Comparison of ENCODE assay signal across 18 cellular contexts in genomic region chr16:28196331-28196987, GRCh38. TPM values are rescaled to one million over a fixed set of nuclear protein-coding genes. Genes with fewer than 3 reads are reported as not detected.
DNase-seq lines count a peak whose midpoint lies in the region; ATAC-seq and TF ChIP-seq lines count a peak whose summit lies in the region.
"Had no signal": no experiment of that assay in that cellular context is flagged by ENCODE, and none has a peak within 500 bp of the region (broad histone marks: within the 10 kb centered on the region; RNA-seq: fewer than 3 reads in every experiment).

No MANE protein-coding gene starts in this region.

- H3K36me3 Mint-ChIP-seq in activated T-cell treated with anti-CD3 and anti-CD28 coated beads, Interleukin-2, amount 50 U/mL, for 24 hours (ENCODE audit: low read depth), result peaks cover 83% of the 10 kb centered on the region
- H3K36me3 Mint-ChIP-seq in stimulated activated effector memory CD8-positive, alpha-beta T cell treated with anti-CD3 and anti-CD28 coated beads, Interleukin-12 subunit alpha, Interleukin-12 subunit beta, amount 100 ng/mL, for 72 hours, result peaks cover 66% of the 10 kb centered on the region

- H3K4me3 ChIP-seq in SK-N-MC (no peak overlapping the region), thyroid gland (replicated peaks in 1 of 3) (no peak overlapping the region)
- H3K4me3 ChIP-seq in effector memory CD4-positive, alpha-beta T cell (ENCODE audit: insufficient read depth, low read depth, low read length, poor library complexity, severe bottlenecking), result no peak overlapping the region
- H3K4me3 ChIP-seq: body of pancreas, gastrocnemius medialis, pancreas, smooth muscle cell had no signal

- no peaks in the 10 kb centered on the region for H3K9me3 Mint-ChIP-seq in activated T-cell treated with anti-CD3 and anti-CD28 coated beads, Interleukin-2, amount 50 U/mL, for 24 hours
- H3K9me3 Mint-ChIP-seq in stimulated activated effector memory CD8-positive, alpha-beta T cell treated with anti-CD3 and anti-CD28 coated beads, Interleukin-12 subunit alpha, Interleukin-12 subunit beta, amount 100 ng/mL, for 72 hours, result no peaks in the 10 kb centered on the region
- H3K9me3 Mint-ChIP-seq: endodermal cell had no signal

- WGBS in thyroid gland, 2 donors, result 91 to 92% methylated on average over 5 of the region's 5 CpGs

- H3K36me3 ChIP-seq in SK-N-MC (ENCODE audit: insufficient read depth, low read length) (peaks cover 26% of the 10 kb centered on the region), thyroid gland (no peaks in the 10 kb centered on the region)
- peaks cover 16% of the 10 kb centered on the region for H3K36me3 ChIP-seq in effector memory CD4-positive, alpha-beta T cell (ENCODE audit: control insufficient read depth, insufficient read depth, low read length)
- H3K36me3 ChIP-seq: pancreas had no signal

- no peak for DNase-seq in activated T-cell treated with anti-CD3 and anti-CD28 coated beads, Interleukin-2, amount 50 U/mL, for 24 hours
- no peak for DNase-seq in activated T-cell treated with anti-CD3 and anti-CD28 coated beads, Interleukin-2, amount 50 U/mL, for 48 hours
- DNase-seq in SK-N-MC (ENCODE audit: low read depth, low spot score), result no peak
- no peak for DNase-seq in effector memory CD4-positive, alpha-beta T cell
- no peak for DNase-seq in stimulated activated effector memory CD8-positive, alpha-beta T cell treated with anti-CD3 and anti-CD28 coated beads, Interleukin-12 subunit alpha, Interleukin-12 subunit beta, amount 100 ng/mL, for 72 hours (ENCODE audit: low spot score in 2 of 2)
- no peak for DNase-seq in thyroid gland
- DNase-seq in effector CD8-positive, alpha-beta T cell (lab: John Stamatoyannopoulos, UW), result no peak
- no peak for DNase-seq in HPDE6-E6E7 (ENCODE audit: extremely low spot score)
- DNase-seq: body of pancreas, endodermal cell, gastrocnemius medialis, mesendoderm, NCI-H1930, NCI-H774, pancreas, substantia nigra had no signal

- peaks cover 77% of the 10 kb centered on the region for H3K4me1 Mint-ChIP-seq in activated T-cell treated with anti-CD3 and anti-CD28 coated beads, Interleukin-2, amount 50 U/mL, for 24 hours (ENCODE audit: low read depth)
- peaks cover 61% of the 10 kb centered on the region for H3K4me1 Mint-ChIP-seq in stimulated activated effector memory CD8-positive, alpha-beta T cell treated with anti-CD3 and anti-CD28 coated beads, Interleukin-12 subunit alpha, Interleukin-12 subunit beta, amount 100 ng/mL, for 72 hours

- TF ChIP-seq CTCF in thyroid gland (IDR thresholded peaks at IDR 0.05), result no peak

- no peak overlapping the region for H3K9ac ChIP-seq in SK-N-MC (ENCODE audit: insufficient read length)

- peak overlapping the region; percentile 97 for H3K27ac Mint-ChIP-seq in activated T-cell treated with anti-CD3 and anti-CD28 coated beads, Interleukin-2, amount 50 U/mL, for 24 hours
- H3K27ac Mint-ChIP-seq in stimulated activated effector memory CD8-positive, alpha-beta T cell treated with anti-CD3 and anti-CD28 coated beads, Interleukin-12 subunit alpha, Interleukin-12 subunit beta, amount 100 ng/mL, for 72 hours, result peak overlapping the region; percentile 88
- H3K27ac Mint-ChIP-seq: endodermal cell had no signal

- H3K27me3 ChIP-seq in effector memory CD4-positive, alpha-beta T cell (replicated peaks; ENCODE audit: control insufficient read depth, insufficient read depth, low read length, poor library complexity, severe bottlenecking), result no peaks in the 10 kb centered on the region
- H3K27me3 ChIP-seq in thyroid gland, result no peaks in the 10 kb centered on the region
- H3K27me3 ChIP-seq: body of pancreas, gastrocnemius medialis, pancreas had no signal

- H3K4me1 ChIP-seq in effector memory CD4-positive, alpha-beta T cell (ENCODE audit: control insufficient read depth, insufficient read depth, low read length, poor library complexity, severe bottlenecking), result peaks cover 35% of the 10 kb centered on the region
- H3K4me1 ChIP-seq in thyroid gland, result peaks cover 3 to 6% of the 10 kb centered on the region in 2 donors
- H3K4me1 ChIP-seq: pancreas had no signal

- no peak for ATAC-seq in stimulated activated effector memory CD8-positive, alpha-beta T cell treated with anti-CD3 and anti-CD28 coated beads, Interleukin-12 subunit alpha, Interleukin-12 subunit beta, amount 100 ng/mL, for 72 hours
- ATAC-seq: body of pancreas, gastrocnemius medialis, pancreas, Right ventricle myocardium inferior had no signal

- H3K4me3 Mint-ChIP-seq in activated T-cell treated with anti-CD3 and anti-CD28 coated beads, Interleukin-2, amount 50 U/mL, for 24 hours, result no peak overlapping the region
- no peak overlapping the region for H3K4me3 Mint-ChIP-seq in stimulated activated effector memory CD8-positive, alpha-beta T cell treated with anti-CD3 and anti-CD28 coated beads, Interleukin-12 subunit alpha, Interleukin-12 subunit beta, amount 100 ng/mL, for 72 hours
- H3K4me3 Mint-ChIP-seq: endodermal cell had no signal

- TF ChIP-seq POLR2A in thyroid gland (IDR thresholded peaks at IDR 0.05), result no peak

- no peaks in the 10 kb centered on the region for H3K27me3 Mint-ChIP-seq in activated T-cell treated with anti-CD3 and anti-CD28 coated beads, Interleukin-2, amount 50 U/mL, for 24 hours

- intact Hi-C loops in thyroid gland (cut with DNase I), result no loop called here

- no peaks in the 10 kb centered on the region for H3K9me3 ChIP-seq in SK-N-MC (ENCODE audit: low read depth, low read length)
- no peaks in the 10 kb centered on the region for H3K9me3 ChIP-seq in effector memory CD4-positive, alpha-beta T cell (ENCODE audit: control insufficient read depth, low read length)
- H3K9me3 ChIP-seq in thyroid gland, result no peaks in the 10 kb centered on the region
- H3K9me3 ChIP-seq: body of pancreas, gastrocnemius medialis, pancreas had no signal

- H3K27ac ChIP-seq in SK-N-MC (0 out of 2 replicates have a peak overlapping the region, but pooled peaks have one; percentile 35), thyroid gland (no peak overlapping the region)
- H3K27ac ChIP-seq in effector memory CD4-positive, alpha-beta T cell (ENCODE audit: insufficient read depth, low read length, poor library complexity, severe bottlenecking), result peak overlapping the region; percentile 34
- H3K27ac ChIP-seq: body of pancreas, gastrocnemius medialis, pancreas had no signal

RNA-seq across cellular contexts. Expression of gene XPO6, which starts 15.3 kb away (rescaled TPM):
- 100 to 1,000 TPM in 3 of 4 donors, 10 to 100 TPM in 1; 88.2 to 160 (median 118) TPM for total RNA-seq in thyroid gland

Comparison
In these comparisons a context has a peak if more than half of its experiments do, and no peak if none do; other contexts are left out.
1. H3K27ac ChIP-seq: peak in SK-N-MC (single experiment) and effector memory CD4-positive, alpha-beta T cell (single experiment); none in thyroid gland (0 of 3).